In the genomic region with DNA sequence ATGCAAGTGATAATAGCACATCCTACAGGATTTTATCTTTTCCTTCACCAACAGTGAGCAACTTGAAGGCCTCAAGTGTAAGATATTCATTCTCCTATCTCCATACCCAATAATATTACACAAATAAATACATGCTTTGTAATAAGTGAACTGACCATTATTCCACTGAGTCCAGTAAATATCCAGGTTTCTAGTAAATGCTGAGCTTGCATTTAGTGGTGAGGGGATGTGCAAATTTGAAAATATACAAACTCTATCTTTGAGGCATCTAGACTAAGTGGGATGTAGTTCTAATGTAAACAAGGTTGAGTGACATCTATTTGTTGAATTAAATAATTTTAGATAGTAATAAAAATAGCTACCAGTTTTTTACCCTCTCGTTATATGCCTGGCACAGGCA, we compare ENCODE assay signal across 2 cellular contexts.
TF ChIP-seq lines count a peak whose summit lies in the region.

No MANE protein-coding gene starts in this region.

TF ChIP-seq in HepG2, 621 proteins besides CTCF, POLR2A, EP300 and RAD21 (continued from another document):
- no peak for TF ChIP-seq HMG20A (CRISPR knock-in tag; IDR thresholded peaks at IDR 0.05; ENCODE audit: borderline replicate concordance)

TF ChIP-seq in K562, 482 proteins besides CTCF, POLR2A, EP300 and RAD21 (continued from another document):
- peak; percentile 88 for TF ChIP-seq MAFK (IDR thresholded peaks at IDR 0.05; ENCODE audit: low read length)
- TF ChIP-seq C11orf30 (IDR thresholded peaks at IDR 0.05; ENCODE audit: low read depth), result peak; percentile 40; the same call in 1 of the 2 replicates
- peak; percentile 45 for TF ChIP-seq MAFG (tag; conservative IDR thresholded peaks at IDR 0.05)
- no peak for TF ChIP-seq ZFP1 (CRISPR knock-in tag; IDR thresholded peaks at IDR 0.05)
- TF ChIP-seq POLR2AphosphoS5 (IDR thresholded peaks at IDR 0.05; ENCODE audit: control insufficient read depth, insufficient read depth, low read depth, low read length), result no peak
- TF ChIP-seq ZFP30 (CRISPR knock-in tag; IDR thresholded peaks at IDR 0.05; ENCODE audit: borderline replicate concordance), result no peak
- TF ChIP-seq DNMT1 (IDR thresholded peaks at IDR 0.05), result no peak
- TF ChIP-seq SLC30A9 (CRISPR knock-in tag; IDR thresholded peaks at IDR 0.05), result no peak
- TF ChIP-seq NR1H2 (CRISPR knock-in tag; IDR thresholded peaks at IDR 0.05), result no peak
- TF ChIP-seq ERF (CRISPR knock-in tag; IDR thresholded peaks at IDR 0.05), result no peak
- TF ChIP-seq MAFF (IDR thresholded peaks at IDR 0.05; ENCODE audit: low read length), result peak; percentile 88
- TF ChIP-seq GATAD2A (IDR thresholded peaks at IDR 0.05), result no peak
- TF ChIP-seq, protein P1, sequence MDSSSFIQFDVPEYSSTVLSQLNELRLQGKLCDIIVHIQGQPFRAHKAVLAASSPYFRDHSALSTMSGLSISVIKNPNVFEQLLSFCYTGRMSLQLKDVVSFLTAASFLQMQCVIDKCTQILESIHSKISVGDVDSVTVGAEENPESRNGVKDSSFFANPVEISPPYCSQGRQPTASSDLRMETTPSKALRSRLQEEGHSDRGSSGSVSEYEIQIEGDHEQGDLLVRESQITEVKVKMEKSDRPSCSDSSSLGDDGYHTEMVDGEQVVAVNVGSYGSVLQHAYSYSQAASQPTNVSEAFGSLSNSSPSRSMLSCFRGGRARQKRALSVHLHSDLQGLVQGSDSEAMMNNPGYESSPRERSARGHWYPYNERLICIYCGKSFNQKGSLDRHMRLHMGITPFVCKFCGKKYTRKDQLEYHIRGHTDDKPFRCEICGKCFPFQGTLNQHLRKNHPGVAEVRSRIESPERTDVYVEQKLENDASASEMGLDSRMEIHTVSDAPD (CRISPR knock-in tag; IDR thresholded peaks at IDR 0.05), result no peak
- TF ChIP-seq SREBF1 (IDR thresholded peaks at IDR 0.05; ENCODE audit: borderline replicate concordance, low read depth, low read length), result no peak
